ENCODE assay signal across 18 cellular contexts in the genomic region with DNA sequence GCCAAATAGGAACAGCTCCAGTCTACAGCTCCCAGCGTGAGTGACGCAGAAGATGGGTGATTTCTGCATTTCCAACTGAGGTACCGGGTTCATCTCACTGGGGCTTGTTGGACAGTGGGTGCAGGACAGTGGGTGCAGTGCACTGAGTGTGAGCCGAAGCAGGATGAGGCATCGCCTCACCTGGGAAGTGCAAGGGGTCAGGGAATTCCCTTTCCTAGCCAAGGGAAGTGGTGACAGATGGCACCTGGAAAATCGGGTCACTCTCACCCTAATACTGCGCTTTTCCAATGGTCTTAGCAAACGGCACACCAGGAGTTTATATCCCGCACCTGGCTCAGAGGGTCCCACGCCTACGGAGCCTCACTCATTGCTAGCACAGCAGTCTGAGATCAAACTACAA. TPM values are rescaled to one million over a fixed set of nuclear protein-coding genes. Genes with fewer than 3 reads are reported as not detected.
DNase-seq lines count a peak whose midpoint lies in the region; ATAC-seq, FAIRE-seq and TF ChIP-seq lines count a peak whose summit lies in the region.
"Not testable (repeated sequence)": the region's sequence is repeated elsewhere in the genome, so short reads cannot be mapped to it uniquely, and the experiment has no call there.
"Had no signal": no experiment of that assay in that cellular context is flagged by ENCODE, and none has a peak within 500 bp of the region (broad histone marks: within the 10 kb centered on the region; RNA-seq: fewer than 3 reads in every experiment).

No MANE protein-coding gene starts in this region.

- not testable (repeated sequence) for TF ChIP-seq POLR2A in K562 (conservative IDR thresholded peaks at IDR 0.05)

- WGBS in K562 (ENCODE audit: insufficient coverage, low coverage, missing lambda C conversion rate) = under 1% methylated on average over 11 of the region's 11 CpGs

- not testable (repeated sequence) for H3K27me3 ChIP-seq in MM.1S (replicated peaks; ENCODE audit: insufficient read depth, low read length)
- H3K27me3 ChIP-seq in K562 (ENCODE audit: control insufficient read depth in 2 of 2, insufficient read depth in 2 of 2, low read length in 2 of 2) (peaks cover 18 to 38% of the 10 kb centered on the region in 2 experiments), neural progenitor cell (peaks cover 100% of the 10 kb centered on the region)

- intact Hi-C loops in K562 (cut with micrococcal nuclease) = not testable (repeated sequence)

- H3K9ac ChIP-seq in MM.1S (ENCODE audit: low read length); K562 (ENCODE audit: insufficient read depth in 1 of 2, low read depth in 2 of 2, low read length in 2 of 2); neural progenitor cell: not testable (repeated sequence)

- not testable (repeated sequence) for H3K9me3 ChIP-seq in MM.1S (replicated peaks; ENCODE audit: insufficient read depth, low read length); K562 (replicated peaks; ENCODE audit: control insufficient read depth, insufficient read depth, low read depth, low read length); neural progenitor cell (ENCODE audit: low read depth)

- DNase-seq in MM.1S = peak; percentile 1
- DNase-seq in K562 (ENCODE audit: extremely low read depth in 1 of 4, low spot score in 3 of 4); neural progenitor cell (ENCODE audit: low spot score): not testable (repeated sequence)

- not testable (repeated sequence) for H3K4me1 Mint-ChIP-seq in neural progenitor cell

- not testable (repeated sequence) for TF ChIP-seq EP300 in K562 (IDR thresholded peaks at IDR 0.05; ENCODE audit: low read length)

- peak overlapping the region; percentile 52 for H3K4me3 Mint-ChIP-seq in neural progenitor cell

- H3K36me3 ChIP-seq in MM.1S (replicated peaks; ENCODE audit: insufficient read depth, low read length); K562 (ENCODE audit: control insufficient read depth, insufficient read depth, low read length); neural progenitor cell: not testable (repeated sequence)

- H3K79me2 ChIP-seq in MM.1S (ENCODE audit: low read length); K562 (ENCODE audit: control insufficient read depth, insufficient read depth, low read length); neural progenitor cell (ENCODE audit: low read depth): not testable (repeated sequence)

- H2AFZ ChIP-seq in MM.1S (ENCODE audit: low read length); K562 (ENCODE audit: low read depth, low read length); neural progenitor cell (replicated peaks): not testable (repeated sequence)

- H3K9me3 Mint-ChIP-seq in neural progenitor cell = not testable (repeated sequence)

- H3K4me1 ChIP-seq in MM.1S (ENCODE audit: low read length); K562 (replicated peaks in 1 of 2; ENCODE audit: control insufficient read depth in 2 of 2, insufficient read depth in 2 of 2, low read length in 2 of 2); neural progenitor cell: not testable (repeated sequence)

- H3K36me3 Mint-ChIP-seq in neural progenitor cell = not testable (repeated sequence)

- H3K9me2 ChIP-seq in MM.1S (replicated peaks; ENCODE audit: insufficient read depth, low read length) = not testable (repeated sequence)

- H3K27me3 Mint-ChIP-seq in neural progenitor cell (ENCODE audit: insufficient read depth, low read depth) = peaks cover 13% of the 10 kb centered on the region

- not testable (repeated sequence) for BruUV-seq in K562 (replicated peaks; lab: Mats Ljungman, UMichigan)

- not testable (repeated sequence) for H3K4me3 ChIP-seq in MM.1S (ENCODE audit: low read length); K562; neural progenitor cell

- FAIRE-seq in K562 (lab: Jason Lieb, UNC) = not testable (repeated sequence)

- not testable (repeated sequence) for H3K4me2 ChIP-seq in MM.1S (ENCODE audit: low read depth, low read length); K562 (ENCODE audit: insufficient read depth, low read length); neural progenitor cell

- not testable (repeated sequence) for H3F3A ChIP-seq in MM.1S (ENCODE audit: insufficient read depth, low read length); neural progenitor cell (ENCODE audit: low read depth)

- CTCF ChIA-PET in K562 (lab: Yijun Ruan, JAX; ENCODE audit: low intra/inter-chr PET ratio) = not testable (repeated sequence)

- POLR2A ChIA-PET in K562 (lab: Yijun Ruan, JAX) = interaction anchor here (1.1 to 3.4 kb wide), 2 partner anchors 16 to 20 kb away, joined by 3 to 8 read pairs; no protein-coding TSS in a partner anchor

- H3K27ac Mint-ChIP-seq in neural progenitor cell = not testable (repeated sequence)

- TF ChIP-seq RAD21 in K562 (CRISPR knock-in tag; conservative IDR thresholded peaks at IDR 0.05 in 1 of 2, IDR thresholded peaks at IDR 0.05 in 1 of 2) = not testable (repeated sequence)

- H3K9me1 ChIP-seq in K562 (ENCODE audit: control insufficient read depth, insufficient read depth, low read length) = not testable (repeated sequence)

- ATAC-seq in K562 = not testable (repeated sequence)

- not testable (repeated sequence) for TF ChIP-seq CTCF in MM.1S (IDR thresholded peaks at IDR 0.05; ENCODE audit: low read length); K562 (IDR thresholded peaks at IDR 0.05 in 2 of 3, conservative IDR thresholded peaks at IDR 0.05 in 1 of 3; ENCODE audit: insufficient read depth in 2 of 3, low read depth in 1 of 3, low read length in 3 of 3); neural progenitor cell (IDR thresholded peaks at IDR 0.05)

- not testable (repeated sequence) for H4K20me1 ChIP-seq in MM.1S (ENCODE audit: insufficient read depth, low read length); K562 (replicated peaks; ENCODE audit: control insufficient read depth, insufficient read depth, low read length); neural progenitor cell (ENCODE audit: low read depth)

- not testable (repeated sequence) for H3K27ac ChIP-seq in MM.1S (ENCODE audit: low read length); K562 (ENCODE audit: extremely low read depth, low read depth, low read length); neural progenitor cell

- in situ Hi-C loops in K562 (cut with MboI) = not testable (repeated sequence)

TF ChIP-seq in K562, 482 proteins besides CTCF, POLR2A, EP300 and RAD21 (continues in another document):
- TF ChIP-seq HDAC8 (tag; IDR thresholded peaks at IDR 0.05) (0 out of 2 replicates have a peak, but pooled peaks have one; percentile 25), TOE1 (CRISPR knock-in tag; IDR thresholded peaks at IDR 0.05; ENCODE audit: borderline replicate concordance, low read depth) (0 out of 2 replicates have a peak, but pooled peaks have one; percentile 56), IRF2 (CRISPR knock-in tag; IDR thresholded peaks at IDR 0.05) (peak; percentile 57; the same call in 1 of the 2 replicates)
- TF ChIP-seq, protein P1, sequence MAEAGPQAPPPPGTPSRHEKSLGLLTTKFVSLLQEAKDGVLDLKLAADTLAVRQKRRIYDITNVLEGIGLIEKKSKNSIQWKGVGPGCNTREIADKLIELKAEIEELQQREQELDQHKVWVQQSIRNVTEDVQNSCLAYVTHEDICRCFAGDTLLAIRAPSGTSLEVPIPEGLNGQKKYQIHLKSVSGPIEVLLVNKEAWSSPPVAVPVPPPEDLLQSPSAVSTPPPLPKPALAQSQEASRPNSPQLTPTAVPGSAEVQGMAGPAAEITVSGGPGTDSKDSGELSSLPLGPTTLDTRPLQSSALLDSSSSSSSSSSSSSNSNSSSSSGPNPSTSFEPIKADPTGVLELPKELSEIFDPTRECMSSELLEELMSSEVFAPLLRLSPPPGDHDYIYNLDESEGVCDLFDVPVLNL (CRISPR knock-in tag; IDR thresholded peaks at IDR 0.05; ENCODE audit: low read depth) = peak; percentile 31; the same call in 1 of the 2 replicates
- TF ChIP-seq TOE1 (IDR thresholded peaks at IDR 0.05; ENCODE audit: borderline replicate concordance) = not testable (repeated sequence)
- TF ChIP-seq, protein P2, sequence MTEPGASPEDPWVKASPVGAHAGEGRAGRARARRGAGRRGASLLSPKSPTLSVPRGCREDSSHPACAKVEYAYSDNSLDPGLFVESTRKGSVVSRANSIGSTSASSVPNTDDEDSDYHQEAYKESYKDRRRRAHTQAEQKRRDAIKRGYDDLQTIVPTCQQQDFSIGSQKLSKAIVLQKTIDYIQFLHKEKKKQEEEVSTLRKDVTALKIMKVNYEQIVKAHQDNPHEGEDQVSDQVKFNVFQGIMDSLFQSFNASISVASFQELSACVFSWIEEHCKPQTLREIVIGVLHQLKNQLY (CRISPR knock-in tag; conservative IDR thresholded peaks at IDR 0.05) = 0 out of 4 replicates have a peak, but pooled peaks of 1 of the 2 experiments have one; percentile 51

RNA-seq across cellular contexts. Expression of a gene that starts 56.7 kb away (rescaled TPM):
- not detected in 2 replicates for total RNA-seq in K562 (2011; cell fraction: chromatin; rRNA removed; ENCODE audit: low replicate concordance)
- total RNA-seq in K562 (2011; cell fraction: nucleolus; rRNA removed) = not detected in 2 replicates
- total RNA-seq in K562 (2011; cell fraction: nucleoplasm; rRNA removed) = not detected in 2 replicates
- total RNA-seq in K562 (2014; rRNA removed) (not detected in 2 replicates), K562 (2014; rRNA removed; fragmentation: Illumina TruSeq; extraction: Trizol) (not detected in 2 replicates), K562 (2015; rRNA removed; fragmentation: Illumina TruSeq; extraction: Trizol) (not detected in 2 replicates), K562 (2021) (not detected in 2 replicates), neural progenitor cell (ENCODE audit: low replicate concordance) (not detected in 2 replicates)
- polyA plus RNA-seq in K562 (2011; rRNA removed) (not detected in 2 replicates), K562 (2014; fragmentation: Illumina TruSeq; extraction: Trizol) (not detected in 2 replicates), K562 (2014; fragmentation: Nextera tagmentation; extraction: Ambion mirVana) (not detected), K562 (2014; rRNA removed) (not detected in 2 replicates)
- polyA plus RNA-seq in K562 (2011; cell fraction: cytosol; rRNA removed) = not detected in 2 replicates
- polyA plus RNA-seq in K562 (2011; cell fraction: nucleus; rRNA removed) = not detected in 2 replicates
- not detected in 2 replicates for polyA plus RNA-seq in K562 (2012)
- polyA minus RNA-seq in K562 (2011; rRNA and poly(A)+ RNA removed) = not detected in 2 replicates
- not detected in 2 replicates for polyA minus RNA-seq in K562 (2011; cell fraction: cytosol; rRNA and poly(A)+ RNA removed)
- not detected in 2 replicates for polyA minus RNA-seq in K562 (2011; cell fraction: nucleus; rRNA and poly(A)+ RNA removed)
- total RNA-seq: A172; A673; B cell; Caco-2; Calu3; CD4-positive, alpha-beta memory T cell; CD4-positive, alpha-beta T cell; CD4-positive, CD25-positive, alpha-beta regulatory T cell; CD8-positive, alpha-beta memory T cell; CD8-positive, alpha-beta T cell; Daoy had no signal
- polyA plus RNA-seq: A549; AG04450; BJ; CD14-positive monocyte; CD4-positive, alpha-beta memory T cell; CD4-positive, CD25-positive, alpha-beta regulatory T cell; CD8-positive, alpha-beta memory T cell had no signal
